1 cellular context compared by ENCODE assay signal in the genomic region with DNA sequence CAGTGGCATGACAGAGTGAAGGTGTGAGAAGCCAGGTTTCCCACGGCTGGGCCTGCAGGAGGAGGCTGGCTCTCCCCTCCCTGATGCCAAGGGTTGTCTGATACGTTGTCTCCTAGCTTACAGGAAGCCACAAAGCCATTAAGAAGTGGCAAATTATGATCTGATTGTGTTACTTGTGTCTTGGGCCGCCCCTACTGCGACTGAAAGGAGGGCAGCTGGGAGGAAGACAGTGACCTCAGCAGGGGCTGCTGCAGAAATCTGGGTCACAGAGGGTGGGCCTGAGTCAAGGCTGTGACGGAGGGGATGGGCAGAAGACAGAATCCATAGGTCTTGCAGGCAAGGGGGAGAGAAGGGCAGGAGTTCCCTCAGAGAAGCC.
TF ChIP-seq lines count a peak whose summit lies in the region.

No MANE protein-coding gene starts in this region.

TF ChIP-seq in IMR-90, 13 proteins besides CTCF, POLR2A, EP300 and RAD21:
- no peak for TF ChIP-seq MXI1 (IDR thresholded peaks at IDR 0.05; ENCODE audit: borderline replicate concordance, low read depth, low read length)
- TF ChIP-seq RCOR1 (IDR thresholded peaks at IDR 0.05; ENCODE audit: insufficient replicate concordance, low read length), result no peak
- TF ChIP-seq RFX5 (IDR thresholded peaks at IDR 0.05; ENCODE audit: low read depth, low read length), result no peak
- TF ChIP-seq, protein P1, sequence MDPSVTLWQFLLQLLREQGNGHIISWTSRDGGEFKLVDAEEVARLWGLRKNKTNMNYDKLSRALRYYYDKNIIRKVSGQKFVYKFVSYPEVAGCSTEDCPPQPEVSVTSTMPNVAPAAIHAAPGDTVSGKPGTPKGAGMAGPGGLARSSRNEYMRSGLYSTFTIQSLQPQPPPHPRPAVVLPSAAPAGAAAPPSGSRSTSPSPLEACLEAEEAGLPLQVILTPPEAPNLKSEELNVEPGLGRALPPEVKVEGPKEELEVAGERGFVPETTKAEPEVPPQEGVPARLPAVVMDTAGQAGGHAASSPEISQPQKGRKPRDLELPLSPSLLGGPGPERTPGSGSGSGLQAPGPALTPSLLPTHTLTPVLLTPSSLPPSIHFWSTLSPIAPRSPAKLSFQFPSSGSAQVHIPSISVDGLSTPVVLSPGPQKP (IDR thresholded peaks at IDR 0.05; ENCODE audit: borderline replicate concordance, low read depth, low read length), result no peak
- TF ChIP-seq MAFK (IDR thresholded peaks at IDR 0.05; ENCODE audit: low read depth, low read length), result no peak
- no peak for TF ChIP-seq USF2 (IDR thresholded peaks at IDR 0.05; ENCODE audit: low read depth, low read length)
- no peak for TF ChIP-seq BHLHE40 (IDR thresholded peaks at IDR 0.05; ENCODE audit: low read depth, low read length)
- TF ChIP-seq NFE2L2 (IDR thresholded peaks at IDR 0.05; ENCODE audit: low read depth, low read length), result no peak
- no peak for TF ChIP-seq MAZ (IDR thresholded peaks at IDR 0.05; ENCODE audit: borderline replicate concordance, low read depth, low read length)
- TF ChIP-seq FOS (IDR thresholded peaks at IDR 0.05; ENCODE audit: low read depth, low read length), result no peak
- no peak for TF ChIP-seq CEBPB (IDR thresholded peaks at IDR 0.05; ENCODE audit: low read depth, low read length)
- no peak for TF ChIP-seq SMC3 (IDR thresholded peaks at IDR 0.05; ENCODE audit: low read depth, low read length)
- no peak for TF ChIP-seq CHD1 (IDR thresholded peaks at IDR 0.05; ENCODE audit: low read depth, low read length)
